1 cellular context compared by ENCODE assay signal in the genomic region with DNA sequence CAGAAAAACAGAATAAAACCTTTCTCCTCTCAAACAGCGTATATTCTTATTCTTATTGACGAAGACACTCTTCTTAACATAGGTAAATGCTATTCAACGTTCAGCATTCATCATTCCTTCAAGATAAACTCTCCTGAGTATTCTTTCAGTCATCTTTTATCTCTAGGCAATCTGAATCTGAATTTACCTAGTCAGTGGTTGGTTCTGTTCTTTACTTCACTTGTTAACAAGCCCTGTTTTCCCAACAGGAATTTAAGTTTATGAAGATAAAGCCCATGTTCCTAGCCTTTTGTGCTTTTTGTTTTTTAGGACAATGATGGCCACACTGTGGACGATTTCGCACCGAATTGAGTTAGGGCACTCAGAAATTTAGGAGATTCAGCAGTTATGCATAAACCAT.
TF ChIP-seq lines count a peak whose summit lies in the region.

No MANE protein-coding gene starts in this region.

TF ChIP-seq in HepG2, 621 proteins besides CTCF, POLR2A, EP300 and RAD21:
- TF ChIP-seq ADNP (CRISPR knock-in tag; IDR thresholded peaks at IDR 0.05) (no peak), MAFG (CRISPR knock-in tag; IDR thresholded peaks at IDR 0.05) (no peak), ETV6 (CRISPR knock-in tag; conservative IDR thresholded peaks at IDR 0.05) (no peak), ZNF570 (CRISPR knock-in tag; IDR thresholded peaks at IDR 0.05; ENCODE audit: borderline replicate concordance) (no peak), ISX (CRISPR knock-in tag; conservative IDR thresholded peaks at IDR 0.05) (no peak)
- TF ChIP-seq, protein P1, sequence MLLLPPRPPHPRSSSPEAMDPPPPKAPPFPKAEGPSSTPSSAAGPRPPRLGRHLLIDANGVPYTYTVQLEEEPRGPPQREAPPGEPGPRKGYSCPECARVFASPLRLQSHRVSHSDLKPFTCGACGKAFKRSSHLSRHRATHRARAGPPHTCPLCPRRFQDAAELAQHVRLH (CRISPR knock-in tag; IDR thresholded peaks at IDR 0.05; ENCODE audit: borderline replicate concordance, low read depth) = no peak
- TF ChIP-seq, protein P2, sequence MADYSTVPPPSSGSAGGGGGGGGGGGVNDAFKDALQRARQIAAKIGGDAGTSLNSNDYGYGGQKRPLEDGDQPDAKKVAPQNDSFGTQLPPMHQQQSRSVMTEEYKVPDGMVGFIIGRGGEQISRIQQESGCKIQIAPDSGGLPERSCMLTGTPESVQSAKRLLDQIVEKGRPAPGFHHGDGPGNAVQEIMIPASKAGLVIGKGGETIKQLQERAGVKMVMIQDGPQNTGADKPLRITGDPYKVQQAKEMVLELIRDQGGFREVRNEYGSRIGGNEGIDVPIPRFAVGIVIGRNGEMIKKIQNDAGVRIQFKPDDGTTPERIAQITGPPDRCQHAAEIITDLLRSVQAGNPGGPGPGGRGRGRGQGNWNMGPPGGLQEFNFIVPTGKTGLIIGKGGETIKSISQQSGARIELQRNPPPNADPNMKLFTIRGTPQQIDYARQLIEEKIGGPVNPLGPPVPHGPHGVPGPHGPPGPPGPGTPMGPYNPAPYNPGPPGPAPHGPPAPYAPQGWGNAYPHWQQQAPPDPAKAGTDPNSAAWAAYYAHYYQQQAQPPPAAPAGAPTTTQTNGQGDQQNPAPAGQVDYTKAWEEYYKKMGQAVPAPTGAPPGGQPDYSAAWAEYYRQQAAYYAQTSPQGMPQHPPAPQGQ (CRISPR knock-in tag; IDR thresholded peaks at IDR 0.05; ENCODE audit: borderline replicate concordance) = no peak
TF ChIP-seq in HepG2: peak in this region for 0.
